14 cellular contexts compared by ENCODE assay signal in genomic region chr10:104307576-104308438, GRCh38. TPM values are rescaled to one million over a fixed set of nuclear protein-coding genes. Genes with fewer than 3 reads are reported as not detected.
DNase-seq lines count a peak whose midpoint lies in the region; ATAC-seq and TF ChIP-seq lines count a peak whose summit lies in the region.
"Had no signal": no experiment of that assay in that cellular context is flagged by ENCODE, and none has a peak within 500 bp of the region (broad histone marks: within the 10 kb centered on the region; RNA-seq: fewer than 3 reads in every experiment).

No MANE protein-coding gene starts in this region.

- peaks cover 4% of the 10 kb centered on the region; the same call in 1 of the 2 replicates for H3K9me3 ChIP-seq in HAP-1
- H3K9me3 ChIP-seq: esophagus squamous epithelium, upper lobe of left lung had no signal

- H3K4me1 Mint-ChIP-seq in T-helper 2 cell treated with Interferon-gamma antibody and Interleukin-4, amounts not matched to agents 5 μg/mL and 100 μg/mL, for 36 hours (ENCODE audit: low read depth) = peaks cover 34% of the 10 kb centered on the region
- peaks cover 83 to 88% (median 87%) of the 10 kb centered on the region in 3 donors for H3K4me1 Mint-ChIP-seq in T-cell
- H3K4me1 Mint-ChIP-seq in effector memory CD8-positive, alpha-beta T cell (ENCODE audit: low read depth in 2 of 2) = peaks cover 67 to 84% of the 10 kb centered on the region in 2 donors

- no peak overlapping the region for H3K9ac ChIP-seq in mesendoderm (ENCODE audit: low read length)

- H3K4me2 ChIP-seq in mesendoderm (ENCODE audit: low read length) = no peak overlapping the region

- no peak overlapping the region for H3K4ac ChIP-seq in mesendoderm (ENCODE audit: low read depth, low read length)

- CTCF ChIA-PET in T-cell (lab: Charles Lee) = interaction anchor here (1.0 to 4.6 kb wide), 9 partner anchors 14 to 46 kb away, joined by 3 to 89 read pairs (median 24); partner anchors contain the start of genes CFAP58 (in 1 of the 2) and ITPRIP (in 1 of the 2)

- DNase-seq in T-helper 2 cell treated with Interferon-gamma antibody and Interleukin-4, amounts not matched to agents 5 μg/mL and 100 μg/mL, for 36 hours (ENCODE audit: low spot score) = no peak
- DNase-seq in T-helper 2 cell (no peak), T-cell (no peak), omental fat pad (ENCODE audit: low spot score) (peak; percentile 16), HAP-1 (ENCODE audit: low spot score in 2 of 2) (no peak), GDM1 (lab: John Stamatoyannopoulos, UW) (no peak), mesendoderm (no peak)
- DNase-seq in effector memory CD8-positive, alpha-beta T cell = no peak
- DNase-seq: 8988T; activated T-cell treated with anti-CD3 and anti-CD28 coated beads, Interleukin-2, amount 50 U/mL, for 1 hour; cerebellar nuclear complex; esophagus squamous epithelium; upper lobe of left lung had no signal

- TF ChIP-seq CTCF in omental fat pad (IDR thresholded peaks at IDR 0.05) = no peak

- H3K27me3 Mint-ChIP-seq in T-helper 2 cell treated with Interferon-gamma antibody and Interleukin-4, amounts not matched to agents 5 μg/mL and 100 μg/mL, for 36 hours (ENCODE audit: low read depth) = no peaks in the 10 kb centered on the region
- H3K27me3 Mint-ChIP-seq in T-cell = no peaks in the 10 kb centered on the region
- H3K27me3 Mint-ChIP-seq in effector memory CD8-positive, alpha-beta T cell = no peaks in the 10 kb centered on the region

- H3K4me3 ChIP-seq in HAP-1 (no peak overlapping the region), mesendoderm (ENCODE audit: low read length) (no peak overlapping the region)
- H3K4me3 ChIP-seq: esophagus squamous epithelium, upper lobe of left lung had no signal

- peak overlapping the region; percentile 78 for H3K27ac Mint-ChIP-seq in T-helper 2 cell treated with Interferon-gamma antibody and Interleukin-4, amounts not matched to agents 5 μg/mL and 100 μg/mL, for 36 hours
- H3K27ac Mint-ChIP-seq in T-cell = peak overlapping the region; percentile 75 to 83
- peak overlapping the region; percentile 68 to 83 for H3K27ac Mint-ChIP-seq in effector memory CD8-positive, alpha-beta T cell
- H3K27ac Mint-ChIP-seq: nephron had no signal

- H2AK5ac ChIP-seq in mesendoderm (ENCODE audit: low read length) = no peak overlapping the region

- H4K5ac ChIP-seq in mesendoderm (ENCODE audit: low read length) = no peak overlapping the region

- no peak overlapping the region for H3K56ac ChIP-seq in mesendoderm (ENCODE audit: low read length)

- no CpG with 5 or more reads among the region's 10 CpGs for WGBS in mesendoderm (ENCODE audit: extremely low coverage, insufficient coverage, low lambda C conversion rate)

- peaks cover 22% of the 10 kb centered on the region for H3K36me3 Mint-ChIP-seq in T-helper 2 cell treated with Interferon-gamma antibody and Interleukin-4, amounts not matched to agents 5 μg/mL and 100 μg/mL, for 36 hours (ENCODE audit: low read depth)
- H3K36me3 Mint-ChIP-seq in T-cell = peaks cover 12% of the 10 kb centered on the region
- peaks cover 81% of the 10 kb centered on the region for H3K36me3 Mint-ChIP-seq in effector memory CD8-positive, alpha-beta T cell (ENCODE audit: insufficient read depth)

- no peak overlapping the region for H2BK5ac ChIP-seq in mesendoderm (ENCODE audit: low read length)

- no peak overlapping the region for H2BK15ac ChIP-seq in mesendoderm (replicated peaks; ENCODE audit: low read depth)

- H4K8ac ChIP-seq in mesendoderm (ENCODE audit: low read depth, low read length) = no peak overlapping the region

- H2BK120ac ChIP-seq in mesendoderm (ENCODE audit: low read depth, low read length) = no peak overlapping the region

- H3K79me1 ChIP-seq in mesendoderm (ENCODE audit: low read length) = peaks cover 12% of the 10 kb centered on the region

- H3K4me3 Mint-ChIP-seq in T-helper 2 cell treated with Interferon-gamma antibody and Interleukin-4, amounts not matched to agents 5 μg/mL and 100 μg/mL, for 36 hours = peak overlapping the region; percentile 68
- peak overlapping the region; percentile 52 to 65 (median 53) for H3K4me3 Mint-ChIP-seq in T-cell
- H3K4me3 Mint-ChIP-seq in effector memory CD8-positive, alpha-beta T cell = peak overlapping the region; percentile 48 to 69
- H3K4me3 Mint-ChIP-seq: nephron had no signal

- H3K23ac ChIP-seq in mesendoderm (ENCODE audit: low read length) = no peak overlapping the region

- H3K4me1 ChIP-seq in HAP-1 (peaks cover 4% of the 10 kb centered on the region; the same call in 1 of the 2 replicates), mesendoderm (ENCODE audit: control insufficient read depth, low read depth, low read length) (no peaks in the 10 kb centered on the region)

- in situ Hi-C loops in HAP-1 (cut with MboI; ENCODE audit: low sequenced_read_pairs) = no loop called here

- no peaks in the 10 kb centered on the region for H3K79me2 ChIP-seq in mesendoderm (ENCODE audit: control insufficient read depth, insufficient read depth, low read length)

- no peaks in the 10 kb centered on the region for H3K27me3 ChIP-seq in HAP-1 (ENCODE audit: low read depth)
- H3K27me3 ChIP-seq in mesendoderm (ENCODE audit: insufficient read depth, low read length, poor library complexity) = no peaks in the 10 kb centered on the region
- H3K27me3 ChIP-seq: esophagus squamous epithelium, upper lobe of left lung had no signal

- ATAC-seq in T-cell (replicated peaks in 1 of 4) (no peak), omental fat pad (ENCODE audit: low FRiP score) (no peak)
- ATAC-seq in effector memory CD8-positive, alpha-beta T cell (replicated peaks) = no peak

- H3K18ac ChIP-seq in mesendoderm (ENCODE audit: low read length) = no peak overlapping the region

- H3K27ac ChIP-seq in mesendoderm (ENCODE audit: low read depth, low read length) = no peak overlapping the region

- POLR2A ChIA-PET in T-cell (lab: Charles Lee) = interaction anchor here in 1 of 2 donors (0.6 to 1.1 kb wide), 3 partner anchors 27 to 49 kb away, joined by 3 to 4 read pairs (median 3); no protein-coding TSS in a partner anchor

- no peaks in the 10 kb centered on the region for H3K9me3 Mint-ChIP-seq in T-helper 2 cell treated with Interferon-gamma antibody and Interleukin-4, amounts not matched to agents 5 μg/mL and 100 μg/mL, for 36 hours
- H3K9me3 Mint-ChIP-seq in T-cell = no peaks in the 10 kb centered on the region
- peaks cover 0 to 2% of the 10 kb centered on the region in 2 donors for H3K9me3 Mint-ChIP-seq in effector memory CD8-positive, alpha-beta T cell

- H3K36me3 ChIP-seq in HAP-1 (replicated peaks) = no peaks in the 10 kb centered on the region; the same call in 1 of the 2 replicates
- no peaks in the 10 kb centered on the region for H3K36me3 ChIP-seq in mesendoderm (ENCODE audit: control insufficient read depth, insufficient read depth, low read length)

RNA-seq across cellular contexts. Expression of gene ITPRIP, which starts 30.5 kb away (rescaled TPM):
- total RNA-seq in T-cell (10 to 100 TPM; 16.9 to 98.5 (median 25.0) TPM), omental fat pad (10 to 100 TPM; 23.4 to 66.2 (median 49.9) TPM)
- polyA plus RNA-seq in mesendoderm (2013, experiment 1 of 2) = 22.8 TPM
- polyA plus RNA-seq in mesendoderm (2013, experiment 2 of 2) = 22.4 TPM

RNA-seq across cellular contexts. Expression of gene GSTO2, which starts 38.8 kb away (rescaled TPM):
- 1 to 10 TPM in 4 of 5 donors, under 1 TPM in 1; 0.60 to 2.4 (median 1.9) TPM for total RNA-seq in T-cell
- total RNA-seq in omental fat pad = 1 to 10 TPM in 1 of 4 donors, under 1 TPM in 3; 0.12 to 1.4 (median 0.54) TPM
- 13.4 TPM for polyA plus RNA-seq in mesendoderm (2013, experiment 1 of 2)
- polyA plus RNA-seq in mesendoderm (2013, experiment 2 of 2) = 11.0 TPM

RNA-seq across cellular contexts. Expression of gene CFAP58, which starts 45.8 kb away (rescaled TPM):
- total RNA-seq in T-cell = not detected
- under 1 TPM; 0.19 to 0.95 (median 0.33) TPM for total RNA-seq in omental fat pad
- 1.0 TPM for polyA plus RNA-seq in mesendoderm (2013, experiment 1 of 2)
- polyA plus RNA-seq in mesendoderm (2013, experiment 2 of 2) = 0.85 TPM

RNA-seq across cellular contexts. Expression of gene GSTO1, which starts 53.1 kb away (rescaled TPM):
- total RNA-seq in T-cell = 10 to 100 TPM; 19.9 to 61.5 (median 46.2) TPM
- 100 to 1,000 TPM in 2 of 4 donors, 10 to 100 TPM in 2; 63.9 to 116 (median 97.6) TPM for total RNA-seq in omental fat pad
- 261 TPM for polyA plus RNA-seq in mesendoderm (2013, experiment 1 of 2)
- 257 TPM for polyA plus RNA-seq in mesendoderm (2013, experiment 2 of 2)
